8 cellular contexts compared by ENCODE assay signal in the genomic region with DNA sequence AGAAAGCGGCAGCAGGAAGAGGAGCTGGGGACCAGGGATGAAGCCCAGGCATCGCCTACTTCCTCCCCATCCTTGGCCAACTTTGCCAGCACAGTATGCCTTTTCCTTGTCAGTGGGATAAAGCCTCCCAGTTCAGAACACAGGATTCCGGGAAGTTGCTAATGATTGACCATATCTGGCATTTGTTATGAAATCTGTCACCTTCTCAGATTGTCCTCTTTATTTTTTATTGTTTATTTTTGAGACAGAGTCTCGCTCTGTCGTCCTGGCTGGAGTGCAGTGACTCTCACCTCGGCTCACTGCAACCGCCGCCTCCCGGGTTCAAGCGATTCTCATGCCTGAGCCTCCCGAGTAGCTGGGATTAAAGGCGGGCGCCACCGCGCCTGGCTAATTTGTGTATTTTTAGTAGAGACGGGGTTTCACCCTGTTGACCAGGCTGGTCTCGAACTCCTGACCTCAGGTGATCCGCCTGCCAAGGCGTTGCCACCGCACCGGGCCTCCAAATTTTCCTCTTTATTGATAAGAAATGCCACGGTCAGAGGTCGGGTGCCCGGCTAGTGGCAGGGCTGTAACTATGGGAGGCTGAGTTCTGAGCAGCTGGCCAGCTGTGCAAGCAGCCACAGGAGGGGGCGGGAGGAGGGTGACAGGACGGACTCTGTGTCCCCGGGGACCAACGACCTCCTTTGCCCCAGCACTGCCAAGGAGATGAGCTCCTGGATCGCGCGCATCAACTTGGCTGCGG. TPM values are rescaled to one million over a fixed set of nuclear protein-coding genes. Genes with fewer than 3 reads are reported as not detected.
DNase-seq lines count a peak whose midpoint lies in the region; ATAC-seq and TF ChIP-seq lines count a peak whose summit lies in the region.

No MANE protein-coding gene starts in this region.

- peaks cover 20% of the 10 kb centered on the region for H3K4me1 Mint-ChIP-seq in stimulated activated naive CD8-positive, alpha-beta T cell treated with anti-CD3 and anti-CD28 coated beads, Interleukin-15, Interleukin-2, amounts not matched to agents 100 ng/mL and 50 ng/mL, for 24 hours (ENCODE audit: low read depth)
- no peaks in the 10 kb centered on the region for H3K4me1 Mint-ChIP-seq in endothelial cell (ENCODE audit: unreplicated experiment)
- H3K4me1 Mint-ChIP-seq in naive thymus-derived CD8-positive, alpha-beta T cell, result peaks cover 18 to 42% (median 27%) of the 10 kb centered on the region in 4 donors

- peak overlapping the region; percentile 36 for H3K27ac Mint-ChIP-seq in stimulated activated naive CD8-positive, alpha-beta T cell treated with anti-CD3 and anti-CD28 coated beads, Interleukin-15, Interleukin-2, amounts not matched to agents 100 ng/mL and 50 ng/mL, for 24 hours
- H3K27ac Mint-ChIP-seq in endothelial cell (ENCODE audit: unreplicated experiment), result no peak overlapping the region
- peak overlapping the region in 8 of 10 donors; percentile 8 to 79 (median 54) for H3K27ac Mint-ChIP-seq in naive thymus-derived CD8-positive, alpha-beta T cell

- POLR2A ChIA-PET in naive thymus-derived CD8-positive, alpha-beta T cell (lab: Charles Lee), result interaction anchor here (1.0 to 7.8 kb wide), 9 partner anchors 18 to 213 kb away, joined by 3 to 80 read pairs (median 6); a partner anchor contains a TSS

- TF ChIP-seq CTCF in endothelial cell (IDR thresholded peaks at IDR 0.05; ENCODE audit: unreplicated experiment), result no peak

- H3K27me3 Mint-ChIP-seq in stimulated activated naive CD8-positive, alpha-beta T cell treated with anti-CD3 and anti-CD28 coated beads, Interleukin-15, Interleukin-2, amounts not matched to agents 100 ng/mL and 50 ng/mL, for 24 hours, result no peaks in the 10 kb centered on the region
- H3K27me3 Mint-ChIP-seq in endothelial cell (ENCODE audit: unreplicated experiment), result peaks cover 17% of the 10 kb centered on the region
- H3K27me3 Mint-ChIP-seq in naive thymus-derived CD8-positive, alpha-beta T cell, result no peaks in the 10 kb centered on the region

- H3K36me3 Mint-ChIP-seq in stimulated activated naive CD8-positive, alpha-beta T cell treated with anti-CD3 and anti-CD28 coated beads, Interleukin-15, Interleukin-2, amounts not matched to agents 100 ng/mL and 50 ng/mL, for 24 hours (ENCODE audit: low read depth), result peaks cover 77% of the 10 kb centered on the region
- peaks cover 4% of the 10 kb centered on the region for H3K36me3 Mint-ChIP-seq in endothelial cell (ENCODE audit: low read depth, unreplicated experiment)
- peaks cover 0 to 89% (median 18%) of the 10 kb centered on the region in 3 donors for H3K36me3 Mint-ChIP-seq in naive thymus-derived CD8-positive, alpha-beta T cell

- ATAC-seq in stimulated activated naive CD8-positive, alpha-beta T cell treated with anti-CD3 and anti-CD28 coated beads, Interleukin-15, Interleukin-2, amounts not matched to agents 100 U/mL and 50 U/mL, for 24 hours, result no peak
- no peak for ATAC-seq in naive thymus-derived CD8-positive, alpha-beta T cell
- ATAC-seq in HG03280 (IDR thresholded peaks at IDR 0.05; ENCODE audit: unreplicated experiment) (no peak), GM21390 (IDR thresholded peaks at IDR 0.05; ENCODE audit: unreplicated experiment) (no peak), GM19328 (IDR thresholded peaks at IDR 0.05; ENCODE audit: unreplicated experiment) (no peak)

- H3K9me3 Mint-ChIP-seq in stimulated activated naive CD8-positive, alpha-beta T cell treated with anti-CD3 and anti-CD28 coated beads, Interleukin-15, Interleukin-2, amounts not matched to agents 100 ng/mL and 50 ng/mL, for 24 hours, result no peaks in the 10 kb centered on the region
- no peaks in the 10 kb centered on the region for H3K9me3 Mint-ChIP-seq in endothelial cell (ENCODE audit: unreplicated experiment)
- H3K9me3 Mint-ChIP-seq in naive thymus-derived CD8-positive, alpha-beta T cell, result no peaks in the 10 kb centered on the region

- DNase-seq in stimulated activated naive CD8-positive, alpha-beta T cell treated with anti-CD3 and anti-CD28 coated beads, Interleukin-15, Interleukin-2, amounts not matched to agents 100 U/mL and 50 U/mL, for 24 hours, result no peak
- DNase-seq in endothelial cell (ENCODE audit: low spot score) (no peak), NCI-H2029 (lab: John Stamatoyannopoulos, UW) (no peak)
- no peak for DNase-seq in naive thymus-derived CD8-positive, alpha-beta T cell

- no peak overlapping the region for H3K4me3 Mint-ChIP-seq in stimulated activated naive CD8-positive, alpha-beta T cell treated with anti-CD3 and anti-CD28 coated beads, Interleukin-15, Interleukin-2, amounts not matched to agents 100 ng/mL and 50 ng/mL, for 24 hours
- peak overlapping the region; percentile 31 for H3K4me3 Mint-ChIP-seq in endothelial cell (ENCODE audit: unreplicated experiment)
- peak overlapping the region in 1 of 10 donors; percentile 28 for H3K4me3 Mint-ChIP-seq in naive thymus-derived CD8-positive, alpha-beta T cell

RNA-seq across cellular contexts. Expression of a gene that starts 24.4 kb away (rescaled TPM):
- total RNA-seq in endothelial cell (ENCODE audit: unreplicated experiment), result 1.9 TPM
- total RNA-seq in naive thymus-derived CD8-positive, alpha-beta T cell, result 100 to 1,000 TPM; 118 to 124 TPM
- polyA plus RNA-seq in naive thymus-derived CD8-positive, alpha-beta T cell, result 10 to 100 TPM; 22.8 to 44.1 (median 29.9) TPM

Comparison
In these comparisons a context has a peak if more than half of its experiments do, and no peak if none do; other contexts are left out.
1. RNA of a gene that starts 24.4 kb away (total RNA-seq): 118 to 124 TPM in naive thymus-derived CD8-positive, alpha-beta T cell; 1.9 TPM in endothelial cell (single experiment); every median in the first group is over 10 times any median in the second.